8 cellular contexts compared by ENCODE assay signal in genomic region chr12:25957898-25958253, GRCh38. TPM values are rescaled to one million over a fixed set of nuclear protein-coding genes. Genes with fewer than 3 reads are reported as not detected.
DNase-seq lines count a peak whose midpoint lies in the region; ATAC-seq and TF ChIP-seq lines count a peak whose summit lies in the region.

No MANE protein-coding gene starts in this region.

- in situ Hi-C loops in Panc1 (cut with HindIII; ENCODE audit: low pct_unique_long_range_greater_than_20kb, low sequenced_read_pairs) = no loop called here

- peaks cover 11% of the 10 kb centered on the region for H3K4me1 Mint-ChIP-seq in activated naive CD4-positive, alpha-beta T cell treated with anti-CD3 and anti-CD28 coated beads for 36 hours (ENCODE audit: low read depth)
- H3K4me1 Mint-ChIP-seq in effector memory CD8-positive, alpha-beta T cell (ENCODE audit: low read depth in 2 of 2) = peaks cover 6 to 10% of the 10 kb centered on the region in 2 donors

- CTCF ChIA-PET in activated naive CD4-positive, alpha-beta T cell treated with anti-CD3 and anti-CD28 coated beads for 36 hours (lab: Charles Lee) = no interaction called here
- CTCF ChIA-PET in Panc1 (lab: Charles Lee) = no interaction called here

- peak overlapping the region; percentile 70 for H3K9ac ChIP-seq in mucosa of stomach (ENCODE audit: low read length)

- TF ChIP-seq CTCF in Panc1 (IDR thresholded peaks at IDR 0.05) (no peak), vagina (IDR thresholded peaks at IDR 0.05) (no peak)

- H3K9me3 Mint-ChIP-seq in activated naive CD4-positive, alpha-beta T cell treated with anti-CD3 and anti-CD28 coated beads for 36 hours = no peaks in the 10 kb centered on the region
- no peaks in the 10 kb centered on the region for H3K9me3 Mint-ChIP-seq in effector memory CD8-positive, alpha-beta T cell

- peaks cover 27% of the 10 kb centered on the region for H3K4me1 ChIP-seq in Panc1 (ENCODE audit: control insufficient read depth, insufficient read depth, low read length)
- no peaks in the 10 kb centered on the region for H3K4me1 ChIP-seq in mucosa of stomach (ENCODE audit: control insufficient read depth, insufficient read depth, low read length)
- H3K4me1 ChIP-seq in vagina = peaks cover 20% of the 10 kb centered on the region

- H3K4me3 Mint-ChIP-seq in activated naive CD4-positive, alpha-beta T cell treated with anti-CD3 and anti-CD28 coated beads for 36 hours = peak overlapping the region; percentile 64
- H3K4me3 Mint-ChIP-seq in effector memory CD8-positive, alpha-beta T cell = peak overlapping the region; percentile 29 to 42

- no peaks in the 10 kb centered on the region for H3K36me3 Mint-ChIP-seq in activated naive CD4-positive, alpha-beta T cell treated with anti-CD3 and anti-CD28 coated beads for 36 hours (ENCODE audit: low read depth)
- peaks cover 2% of the 10 kb centered on the region for H3K36me3 Mint-ChIP-seq in effector memory CD8-positive, alpha-beta T cell (ENCODE audit: insufficient read depth)

- H3K4me3 ChIP-seq in Panc1 (ENCODE audit: low read depth in 2 of 2, low read length in 2 of 2) (peak overlapping the region; percentile 76 to 87), mucosa of stomach (ENCODE audit: low read length) (peak overlapping the region; percentile 14), vagina (peak overlapping the region; percentile 74 to 85)

- TF ChIP-seq POLR2A in vagina (IDR thresholded peaks at IDR 0.05) = no peak

- peak; percentile 28 for ATAC-seq in Panc1
- no peak for ATAC-seq in effector memory CD8-positive, alpha-beta T cell (replicated peaks)

- peaks cover 53% of the 10 kb centered on the region for H3K27me3 Mint-ChIP-seq in activated naive CD4-positive, alpha-beta T cell treated with anti-CD3 and anti-CD28 coated beads for 36 hours (ENCODE audit: low read depth)
- peaks cover 54 to 68% of the 10 kb centered on the region in 2 donors for H3K27me3 Mint-ChIP-seq in effector memory CD8-positive, alpha-beta T cell

- H3K27me3 ChIP-seq in Panc1 (ENCODE audit: control insufficient read depth, insufficient read depth, low read length) (no peaks in the 10 kb centered on the region), mucosa of stomach (ENCODE audit: control insufficient read depth, insufficient read depth, low read length) (peaks cover 26% of the 10 kb centered on the region), vagina (no peaks in the 10 kb centered on the region)

- DNase-seq in activated naive CD4-positive, alpha-beta T cell treated with anti-CD3 and anti-CD28 coated beads for 36 hours = peak; percentile 35
- DNase-seq in activated naive CD4-positive, alpha-beta T cell treated with anti-CD3 and anti-CD28 coated beads, Interleukin-2, amount 50 U/mL, for 16 hours = no peak
- no peak for DNase-seq in Panc1 (ENCODE audit: low read depth, low spot score)
- no peak for DNase-seq in effector memory CD8-positive, alpha-beta T cell
- no peak for DNase-seq in vagina (ENCODE audit: extremely low spot score in 2 of 2)
- DNase-seq in NCI-H524 (lab: John Stamatoyannopoulos, UW) = no peak
- no peak for DNase-seq in SIG-M5 treated with dmso at 0.1 percent for 504 hours (lab: John Stamatoyannopoulos, UW; ENCODE audit: unreplicated experiment)

- H3K36me3 ChIP-seq in Panc1 (ENCODE audit: control insufficient read depth, insufficient read depth, low read length) (no peaks in the 10 kb centered on the region), mucosa of stomach (ENCODE audit: control insufficient read depth, insufficient read depth, low read length) (no peaks in the 10 kb centered on the region), vagina (no peaks in the 10 kb centered on the region)

- H3K27ac Mint-ChIP-seq in activated naive CD4-positive, alpha-beta T cell treated with anti-CD3 and anti-CD28 coated beads for 36 hours = no peak overlapping the region
- no peak overlapping the region for H3K27ac Mint-ChIP-seq in effector memory CD8-positive, alpha-beta T cell

- peak overlapping the region; percentile 93 for H3K27ac ChIP-seq in Panc1 (ENCODE audit: low read length)
- H3K27ac ChIP-seq in vagina = peak overlapping the region; percentile 94

- BruUV-seq in Panc1 (replicated peaks; lab: Mats Ljungman, UMichigan) = no TSS peak

- H3K9me3 ChIP-seq in Panc1 (ENCODE audit: control insufficient read depth, insufficient read depth, low read depth, low read length) (no peaks in the 10 kb centered on the region), mucosa of stomach (ENCODE audit: control insufficient read depth, low read length) (no peaks in the 10 kb centered on the region), vagina (no peaks in the 10 kb centered on the region)

- intact Hi-C loops in activated naive CD4-positive, alpha-beta T cell treated with anti-CD3 and anti-CD28 coated beads for 36 hours (cut with micrococcal nuclease) = loop anchor here (2.0 to 10.0 kb wide), 4 partner anchors 167 to 1047 kb away; partner anchors contain the start of gene BHLHE41
- intact Hi-C loops in Panc1 (cut with micrococcal nuclease; ENCODE audit: unreplicated experiment) = no loop called here
- intact Hi-C loops in vagina (cut with DNase I) = loop anchor here (5.0 kb wide), 1 partner anchor 74 kb away; no protein-coding TSS in a partner anchor

- POLR2A ChIA-PET in Panc1 (lab: Charles Lee) = no interaction called here

RNA-seq across cellular contexts. Expression of gene RASSF8, which starts 0.6 kb away (rescaled TPM):
- total RNA-seq in activated naive CD4-positive, alpha-beta T cell treated with anti-CD3 and anti-CD28 coated beads for 36 hours = under 1 TPM; 0.32 to 0.81 TPM
- total RNA-seq in Panc1 (2021; ENCODE audit: unreplicated experiment) (103 TPM), vagina (68.5 TPM)
- polyA plus RNA-seq in Panc1 (2012; ENCODE audit: insufficient read length) = 32.3 TPM

Comparison
In these comparisons a context has a peak if more than half of its experiments do, and no peak if none do; other contexts are left out.
1. H3K4me3 ChIP-seq: peak in every context shown above with its lines; median percentile 82 in Panc1; 80 in vagina; 14 in mucosa of stomach.
2. RNA of gene RASSF8, which starts 0.6 kb away (total RNA-seq): 103 TPM in Panc1 (single experiment) and 68.5 TPM in vagina (single experiment); 0.32 to 0.81 TPM in activated naive CD4-positive, alpha-beta T cell treated with anti-CD3 and anti-CD28 coated beads for 36 hours; every median in the first group is over 10 times any median in the second.